ENCODE assay signal across 1 cellular context in the genomic region with DNA sequence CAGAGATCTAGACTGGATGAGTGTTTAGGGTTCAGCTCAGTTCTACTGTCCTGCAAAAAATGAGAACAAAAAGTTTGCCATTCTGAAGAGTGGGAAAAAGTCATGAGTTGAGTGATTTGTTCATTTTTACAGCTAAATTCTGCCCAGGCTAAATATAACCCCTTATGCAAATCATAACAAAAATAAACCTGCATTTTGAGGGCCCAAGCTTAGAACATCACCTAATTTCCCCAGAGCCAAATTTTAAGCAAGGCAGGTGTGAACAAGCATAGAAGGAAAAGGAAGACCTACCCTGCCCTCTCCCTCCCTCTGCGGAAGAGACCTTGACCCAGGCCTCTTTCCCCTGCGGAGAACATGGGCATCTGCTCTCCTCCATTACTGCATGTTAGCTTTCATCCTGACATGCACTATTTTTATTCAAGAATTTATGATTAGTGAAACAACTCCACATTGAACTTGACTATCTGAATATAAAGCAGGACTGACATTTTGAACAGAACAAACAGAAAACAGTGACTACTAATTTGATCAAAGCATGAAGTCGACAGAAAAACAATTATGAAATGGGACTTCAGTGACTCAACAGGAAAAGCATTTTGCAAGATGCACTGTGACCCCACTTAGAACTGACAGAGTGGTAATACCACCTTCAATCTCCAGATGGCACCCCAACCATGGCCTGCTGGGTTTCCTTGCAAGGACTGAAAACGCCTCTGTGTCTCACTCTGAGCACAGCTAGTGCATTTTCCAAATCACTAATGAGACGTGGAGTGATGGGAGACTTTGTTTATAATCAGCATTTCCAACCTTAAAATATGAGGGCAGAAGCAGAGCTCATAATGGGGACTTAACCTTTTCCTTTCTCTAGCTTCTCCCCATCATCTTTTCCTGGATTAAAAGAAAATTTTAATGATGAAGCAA.
TF ChIP-seq lines count a peak whose summit lies in the region.

No MANE protein-coding gene starts in this region.

TF ChIP-seq in H1, 55 proteins besides CTCF, POLR2A, EP300 and RAD21 (continued from another document):
- TF ChIP-seq, protein P1, sequence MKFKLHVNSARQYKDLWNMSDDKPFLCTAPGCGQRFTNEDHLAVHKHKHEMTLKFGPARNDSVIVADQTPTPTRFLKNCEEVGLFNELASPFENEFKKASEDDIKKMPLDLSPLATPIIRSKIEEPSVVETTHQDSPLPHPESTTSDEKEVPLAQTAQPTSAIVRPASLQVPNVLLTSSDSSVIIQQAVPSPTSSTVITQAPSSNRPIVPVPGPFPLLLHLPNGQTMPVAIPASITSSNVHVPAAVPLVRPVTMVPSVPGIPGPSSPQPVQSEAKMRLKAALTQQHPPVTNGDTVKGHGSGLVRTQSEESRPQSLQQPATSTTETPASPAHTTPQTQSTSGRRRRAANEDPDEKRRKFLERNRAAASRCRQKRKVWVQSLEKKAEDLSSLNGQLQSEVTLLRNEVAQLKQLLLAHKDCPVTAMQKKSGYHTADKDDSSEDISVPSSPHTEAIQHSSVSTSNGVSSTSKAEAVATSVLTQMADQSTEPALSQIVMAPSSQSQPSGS (IDR thresholded peaks at IDR 0.05; ENCODE audit: low read length) = no peak
- no peak for TF ChIP-seq SIRT6 (IDR thresholded peaks at IDR 0.05; ENCODE audit: low read length)
- TF ChIP-seq POU5F1 (IDR thresholded peaks at IDR 0.05; ENCODE audit: low read depth, low read length) = no peak
- TF ChIP-seq EGR1 (IDR thresholded peaks at IDR 0.05; ENCODE audit: borderline replicate concordance, low read depth, low read length) = no peak
- no peak for TF ChIP-seq RFX5 (IDR thresholded peaks at IDR 0.05; ENCODE audit: borderline replicate concordance, low read depth, low read length)
- TF ChIP-seq, protein P2, sequence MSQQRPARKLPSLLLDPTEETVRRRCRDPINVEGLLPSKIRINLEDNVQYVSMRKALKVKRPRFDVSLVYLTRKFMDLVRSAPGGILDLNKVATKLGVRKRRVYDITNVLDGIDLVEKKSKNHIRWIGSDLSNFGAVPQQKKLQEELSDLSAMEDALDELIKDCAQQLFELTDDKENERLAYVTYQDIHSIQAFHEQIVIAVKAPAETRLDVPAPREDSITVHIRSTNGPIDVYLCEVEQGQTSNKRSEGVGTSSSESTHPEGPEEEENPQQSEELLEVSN (IDR thresholded peaks at IDR 0.05) = no peak
- no peak for TF ChIP-seq RBBP5 (IDR thresholded peaks at IDR 0.05; ENCODE audit: borderline replicate concordance, low read depth, low read length)
- peak; percentile 12 for TF ChIP-seq TAF7 (optimal IDR thresholded peaks at IDR 0.05; ENCODE audit: borderline replicate concordance, low read depth, low read length)
- no peak for TF ChIP-seq YY1 (IDR thresholded peaks at IDR 0.05; ENCODE audit: low read depth, low read length)
- no peak for TF ChIP-seq TAF1 (IDR thresholded peaks at IDR 0.05; ENCODE audit: low read depth, low read length)
- TF ChIP-seq GTF2F1 (IDR thresholded peaks at IDR 0.05; ENCODE audit: borderline replicate concordance, low read depth, low read length) = no peak
- TF ChIP-seq CEBPB (IDR thresholded peaks at IDR 0.05; ENCODE audit: low read depth, low read length) = 0 out of 2 replicates have a peak, but pooled peaks have one; percentile 11
- TF ChIP-seq SIN3A (conservative IDR thresholded peaks at IDR 0.05 in 1 of 2, IDR thresholded peaks at IDR 0.05 in 1 of 2; ENCODE audit: low read depth in 1 of 2, low read length in 2 of 2) = 0 out of 4 replicates have a peak, but pooled peaks of 1 of the 2 experiments have one; percentile 39
- no peak for TF ChIP-seq EZH2 (IDR thresholded peaks at IDR 0.05; ENCODE audit: low read depth, low read length, severe bottlenecking)
- TF ChIP-seq, protein P3, sequence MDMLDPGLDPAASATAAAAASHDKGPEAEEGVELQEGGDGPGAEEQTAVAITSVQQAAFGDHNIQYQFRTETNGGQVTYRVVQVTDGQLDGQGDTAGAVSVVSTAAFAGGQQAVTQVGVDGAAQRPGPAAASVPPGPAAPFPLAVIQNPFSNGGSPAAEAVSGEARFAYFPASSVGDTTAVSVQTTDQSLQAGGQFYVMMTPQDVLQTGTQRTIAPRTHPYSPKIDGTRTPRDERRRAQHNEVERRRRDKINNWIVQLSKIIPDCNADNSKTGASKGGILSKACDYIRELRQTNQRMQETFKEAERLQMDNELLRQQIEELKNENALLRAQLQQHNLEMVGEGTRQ (IDR thresholded peaks at IDR 0.05; ENCODE audit: low read length) = no peak
- TF ChIP-seq CBX5 (IDR thresholded peaks at IDR 0.05; ENCODE audit: low read depth, low read length) = no peak
- TF ChIP-seq JUND (IDR thresholded peaks at IDR 0.05; ENCODE audit: low read length) = 0 out of 2 replicates have a peak, but pooled peaks have one; percentile 47
- peak; percentile 62; the same call in 1 of the 2 replicates for TF ChIP-seq BACH1 (IDR thresholded peaks at IDR 0.05; ENCODE audit: low read length)
- TF ChIP-seq, protein P4, sequence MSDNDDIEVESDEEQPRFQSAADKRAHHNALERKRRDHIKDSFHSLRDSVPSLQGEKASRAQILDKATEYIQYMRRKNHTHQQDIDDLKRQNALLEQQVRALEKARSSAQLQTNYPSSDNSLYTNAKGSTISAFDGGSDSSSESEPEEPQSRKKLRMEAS (IDR thresholded peaks at IDR 0.05) = no peak
- TF ChIP-seq KDM4A (IDR thresholded peaks at IDR 0.05; ENCODE audit: low read depth, low read length, severe bottlenecking) = no peak
- TF ChIP-seq RXRA (IDR thresholded peaks at IDR 0.05; ENCODE audit: insufficient read depth, low read depth, low read length) = 0 out of 2 replicates have a peak, but pooled peaks have one; percentile 51
- no peak for TF ChIP-seq SP2 (IDR thresholded peaks at IDR 0.05; ENCODE audit: low read length)
- no peak for TF ChIP-seq NANOG (IDR thresholded peaks at IDR 0.05; ENCODE audit: insufficient read depth, low read depth, low read length, poor library complexity, severe bottlenecking)
- no peak for TF ChIP-seq ASH2L (IDR thresholded peaks at IDR 0.05; ENCODE audit: low read length)
- TF ChIP-seq JUN (IDR thresholded peaks at IDR 0.05; ENCODE audit: low read depth, low read length) = no peak
